Comparison of ENCODE assay signal across 1 cellular context in genomic region chr2:214853906-214854305, GRCh38.
A peak's percentile ranks its signal among the peaks of the same experiment; 100 is the strongest.
TF ChIP-seq lines count a peak whose summit lies in the region.

No MANE protein-coding gene starts in this region.

TF ChIP-seq in HepG2, 621 proteins besides CTCF, POLR2A, EP300 and RAD21 (continued from another document and continues in another):
- TF ChIP-seq, protein P1, sequence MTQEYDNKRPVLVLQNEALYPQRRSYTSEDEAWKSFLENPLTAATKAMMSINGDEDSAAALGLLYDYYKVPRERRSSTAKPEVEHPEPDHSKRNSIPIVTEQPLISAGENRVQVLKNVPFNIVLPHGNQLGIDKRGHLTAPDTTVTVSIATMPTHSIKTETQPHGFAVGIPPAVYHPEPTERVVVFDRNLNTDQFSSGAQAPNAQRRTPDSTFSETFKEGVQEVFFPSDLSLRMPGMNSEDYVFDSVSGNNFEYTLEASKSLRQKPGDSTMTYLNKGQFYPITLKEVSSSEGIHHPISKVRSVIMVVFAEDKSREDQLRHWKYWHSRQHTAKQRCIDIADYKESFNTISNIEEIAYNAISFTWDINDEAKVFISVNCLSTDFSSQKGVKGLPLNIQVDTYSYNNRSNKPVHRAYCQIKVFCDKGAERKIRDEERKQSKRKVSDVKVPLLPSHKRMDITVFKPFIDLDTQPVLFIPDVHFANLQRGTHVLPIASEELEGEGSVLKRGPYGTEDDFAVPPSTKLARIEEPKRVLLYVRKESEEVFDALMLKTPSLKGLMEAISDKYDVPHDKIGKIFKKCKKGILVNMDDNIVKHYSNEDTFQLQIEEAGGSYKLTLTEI (CRISPR knock-in tag; conservative IDR thresholded peaks at IDR 0.05), result no peak
- TF ChIP-seq, protein P2, sequence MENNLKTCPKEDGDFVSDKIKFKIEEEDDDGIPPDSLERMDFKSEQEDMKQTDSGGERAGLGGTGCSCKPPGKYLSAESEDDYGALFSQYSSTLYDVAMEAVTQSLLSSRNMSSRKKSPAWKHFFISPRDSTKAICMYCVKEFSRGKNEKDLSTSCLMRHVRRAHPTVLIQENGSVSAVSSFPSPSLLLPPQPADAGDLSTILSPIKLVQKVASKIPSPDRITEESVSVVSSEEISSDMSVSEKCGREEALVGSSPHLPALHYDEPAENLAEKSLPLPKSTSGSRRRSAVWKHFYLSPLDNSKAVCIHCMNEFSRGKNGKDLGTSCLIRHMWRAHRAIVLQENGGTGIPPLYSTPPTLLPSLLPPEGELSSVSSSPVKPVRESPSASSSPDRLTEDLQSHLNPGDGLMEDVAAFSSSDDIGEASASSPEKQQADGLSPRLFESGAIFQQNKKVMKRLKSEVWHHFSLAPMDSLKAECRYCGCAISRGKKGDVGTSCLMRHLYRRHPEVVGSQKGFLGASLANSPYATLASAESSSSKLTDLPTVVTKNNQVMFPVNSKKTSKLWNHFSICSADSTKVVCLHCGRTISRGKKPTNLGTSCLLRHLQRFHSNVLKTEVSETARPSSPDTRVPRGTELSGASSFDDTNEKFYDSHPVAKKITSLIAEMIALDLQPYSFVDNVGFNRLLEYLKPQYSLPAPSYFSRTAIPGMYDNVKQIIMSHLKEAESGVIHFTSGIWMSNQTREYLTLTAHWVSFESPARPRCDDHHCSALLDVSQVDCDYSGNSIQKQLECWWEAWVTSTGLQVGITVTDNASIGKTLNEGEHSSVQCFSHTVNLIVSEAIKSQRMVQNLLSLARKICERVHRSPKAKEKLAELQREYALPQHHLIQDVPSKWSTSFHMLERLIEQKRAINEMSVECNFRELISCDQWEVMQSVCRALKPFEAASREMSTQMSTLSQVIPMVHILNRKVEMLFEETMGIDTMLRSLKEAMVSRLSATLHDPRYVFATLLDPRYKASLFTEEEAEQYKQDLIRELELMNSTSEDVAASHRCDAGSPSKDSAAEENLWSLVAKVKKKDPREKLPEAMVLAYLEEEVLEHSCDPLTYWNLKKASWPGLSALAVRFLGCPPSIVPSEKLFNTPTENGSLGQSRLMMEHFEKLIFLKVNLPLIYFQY (CRISPR knock-in tag; IDR thresholded peaks at IDR 0.05; ENCODE audit: borderline replicate concordance), result no peak
- TF ChIP-seq GMEB1 (CRISPR knock-in tag; IDR thresholded peaks at IDR 0.05; ENCODE audit: borderline replicate concordance) (no peak; the same call in 1 of the 2 replicates), SNAPC2 (CRISPR knock-in tag; IDR thresholded peaks at IDR 0.05) (no peak), KDM1A (CRISPR knock-in tag; IDR thresholded peaks at IDR 0.05) (no peak; the same call in 1 of the 2 replicates), KDM2A (CRISPR knock-in tag; IDR thresholded peaks at IDR 0.05; ENCODE audit: borderline replicate concordance, low read depth) (no peak), BCL3 (CRISPR knock-in tag; IDR thresholded peaks at IDR 0.05) (no peak), CBX5 (CRISPR knock-in tag; IDR thresholded peaks at IDR 0.05; ENCODE audit: borderline replicate concordance) (0 out of 2 replicates have a peak, but pooled peaks have one; percentile 65), ZBTB20 (CRISPR knock-in tag; IDR thresholded peaks at IDR 0.05; ENCODE audit: borderline replicate concordance, low read depth) (no peak), CCAR2 (optimal IDR thresholded peaks at IDR 0.05; ENCODE audit: low read depth, low read length) (no peak), SATB2 (CRISPR knock-in tag; IDR thresholded peaks at IDR 0.05) (no peak), HDAC1 (CRISPR knock-in tag; IDR thresholded peaks at IDR 0.05) (0 out of 2 replicates have a peak, but pooled peaks have one; percentile 41), ATF1 (CRISPR knock-in tag; IDR thresholded peaks at IDR 0.05) (0 out of 2 replicates have a peak, but pooled peaks have one; percentile 35), HDAC2 (CRISPR knock-in tag; IDR thresholded peaks at IDR 0.05) (peak; percentile 60; the same call in 1 of the 2 replicates), FOXA1 (IDR thresholded peaks at IDR 0.05) (no peak), FOXA1 (CRISPR knock-in tag; IDR thresholded peaks at IDR 0.05) (peak; percentile 83), MAF1 (CRISPR knock-in tag; IDR thresholded peaks at IDR 0.05; ENCODE audit: borderline replicate concordance) (no peak), HDAC6 (IDR thresholded peaks at IDR 0.05; ENCODE audit: low read depth, low read length) (no peak), HMGA1 (CRISPR knock-in tag; conservative IDR thresholded peaks at IDR 0.05) (no peak), REPIN1 (CRISPR knock-in tag; IDR thresholded peaks at IDR 0.05; ENCODE audit: borderline replicate concordance, low read depth) (no peak), NR2F2 (IDR thresholded peaks at IDR 0.05; ENCODE audit: borderline replicate concordance, low read depth) (no peak), MLXIP (CRISPR knock-in tag; IDR thresholded peaks at IDR 0.05; ENCODE audit: borderline replicate concordance) (no peak), ZNF512B (CRISPR knock-in tag; IDR thresholded peaks at IDR 0.05; ENCODE audit: borderline replicate concordance) (no peak), SP2 (CRISPR knock-in tag; IDR thresholded peaks at IDR 0.05) (no peak), ZSCAN20 (CRISPR knock-in tag; IDR thresholded peaks at IDR 0.05; ENCODE audit: borderline replicate concordance) (no peak)
- TF ChIP-seq, protein P3, sequence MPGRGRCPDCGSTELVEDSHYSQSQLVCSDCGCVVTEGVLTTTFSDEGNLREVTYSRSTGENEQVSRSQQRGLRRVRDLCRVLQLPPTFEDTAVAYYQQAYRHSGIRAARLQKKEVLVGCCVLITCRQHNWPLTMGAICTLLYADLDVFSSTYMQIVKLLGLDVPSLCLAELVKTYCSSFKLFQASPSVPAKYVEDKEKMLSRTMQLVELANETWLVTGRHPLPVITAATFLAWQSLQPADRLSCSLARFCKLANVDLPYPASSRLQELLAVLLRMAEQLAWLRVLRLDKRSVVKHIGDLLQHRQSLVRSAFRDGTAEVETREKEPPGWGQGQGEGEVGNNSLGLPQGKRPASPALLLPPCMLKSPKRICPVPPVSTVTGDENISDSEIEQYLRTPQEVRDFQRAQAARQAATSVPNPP (CRISPR knock-in tag; IDR thresholded peaks at IDR 0.05), result no peak
- TF ChIP-seq, protein P4, sequence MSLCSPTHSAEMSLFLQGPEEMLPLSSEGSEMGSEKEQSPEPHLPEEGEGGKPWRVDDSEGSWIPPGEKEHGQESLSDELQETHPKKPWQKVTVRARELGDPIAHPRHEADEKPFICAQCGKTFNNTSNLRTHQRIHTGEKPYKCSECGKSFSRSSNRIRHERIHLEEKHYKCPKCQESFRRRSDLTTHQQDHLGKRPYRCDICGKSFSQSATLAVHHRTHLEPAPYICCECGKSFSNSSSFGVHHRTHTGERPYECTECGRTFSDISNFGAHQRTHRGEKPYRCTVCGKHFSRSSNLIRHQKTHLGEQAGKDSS (CRISPR knock-in tag; IDR thresholded peaks at IDR 0.05; ENCODE audit: borderline replicate concordance, low read depth), result no peak
- TF ChIP-seq, protein P5, sequence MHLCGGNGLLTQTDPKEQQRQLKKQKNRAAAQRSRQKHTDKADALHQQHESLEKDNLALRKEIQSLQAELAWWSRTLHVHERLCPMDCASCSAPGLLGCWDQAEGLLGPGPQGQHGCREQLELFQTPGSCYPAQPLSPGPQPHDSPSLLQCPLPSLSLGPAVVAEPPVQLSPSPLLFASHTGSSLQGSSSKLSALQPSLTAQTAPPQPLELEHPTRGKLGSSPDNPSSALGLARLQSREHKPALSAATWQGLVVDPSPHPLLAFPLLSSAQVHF (CRISPR knock-in tag; IDR thresholded peaks at IDR 0.05), result no peak
- TF ChIP-seq, protein P6, sequence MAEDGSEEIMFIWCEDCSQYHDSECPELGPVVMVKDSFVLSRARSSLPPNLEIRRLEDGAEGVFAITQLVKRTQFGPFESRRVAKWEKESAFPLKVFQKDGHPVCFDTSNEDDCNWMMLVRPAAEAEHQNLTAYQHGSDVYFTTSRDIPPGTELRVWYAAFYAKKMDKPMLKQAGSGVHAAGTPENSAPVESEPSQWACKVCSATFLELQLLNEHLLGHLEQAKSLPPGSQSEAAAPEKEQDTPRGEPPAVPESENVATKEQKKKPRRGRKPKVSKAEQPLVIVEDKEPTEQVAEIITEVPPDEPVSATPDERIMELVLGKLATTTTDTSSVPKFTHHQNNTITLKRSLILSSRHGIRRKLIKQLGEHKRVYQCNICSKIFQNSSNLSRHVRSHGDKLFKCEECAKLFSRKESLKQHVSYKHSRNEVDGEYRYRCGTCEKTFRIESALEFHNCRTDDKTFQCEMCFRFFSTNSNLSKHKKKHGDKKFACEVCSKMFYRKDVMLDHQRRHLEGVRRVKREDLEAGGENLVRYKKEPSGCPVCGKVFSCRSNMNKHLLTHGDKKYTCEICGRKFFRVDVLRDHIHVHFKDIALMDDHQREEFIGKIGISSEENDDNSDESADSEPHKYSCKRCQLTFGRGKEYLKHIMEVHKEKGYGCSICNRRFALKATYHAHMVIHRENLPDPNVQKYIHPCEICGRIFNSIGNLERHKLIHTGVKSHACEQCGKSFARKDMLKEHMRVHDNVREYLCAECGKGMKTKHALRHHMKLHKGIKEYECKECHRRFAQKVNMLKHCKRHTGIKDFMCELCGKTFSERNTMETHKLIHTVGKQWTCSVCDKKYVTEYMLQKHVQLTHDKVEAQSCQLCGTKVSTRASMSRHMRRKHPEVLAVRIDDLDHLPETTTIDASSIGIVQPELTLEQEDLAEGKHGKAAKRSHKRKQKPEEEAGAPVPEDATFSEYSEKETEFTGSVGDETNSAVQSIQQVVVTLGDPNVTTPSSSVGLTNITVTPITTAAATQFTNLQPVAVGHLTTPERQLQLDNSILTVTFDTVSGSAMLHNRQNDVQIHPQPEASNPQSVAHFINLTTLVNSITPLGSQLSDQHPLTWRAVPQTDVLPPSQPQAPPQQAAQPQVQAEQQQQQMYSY (CRISPR knock-in tag; IDR thresholded peaks at IDR 0.05), result no peak
